Comparison of ENCODE assay signal across 8 cellular contexts in genomic region chr6:169752074-169752623, GRCh38. TPM values are rescaled to one million over a fixed set of nuclear protein-coding genes. Genes with fewer than 3 reads are reported as not detected.
A peak's percentile ranks its signal among the peaks of the same experiment; 100 is the strongest.
DNase-seq lines count a peak whose midpoint lies in the region; ATAC-seq, FAIRE-seq and TF ChIP-seq lines count a peak whose summit lies in the region.

No MANE protein-coding gene starts in this region.

- peaks cover 21% of the 10 kb centered on the region for H3K79me2 ChIP-seq in keratinocyte (ENCODE audit: control insufficient read depth, insufficient read depth, low read length)

- H3K4me3 ChIP-seq in adipocyte (ENCODE audit: low read length) (peak overlapping the region; percentile 98), keratinocyte (ENCODE audit: control insufficient read depth in 2 of 3, extremely low read depth in 1 of 3, insufficient read depth in 2 of 3, low read depth in 1 of 3, low read length in 3 of 3) (peak overlapping the region; percentile 53 to 88 (median 88))

- H3K9me3 ChIP-seq in adipocyte (ENCODE audit: control insufficient read depth, low read length) (no peaks in the 10 kb centered on the region), keratinocyte (ENCODE audit: control insufficient read depth, low read depth, low read length) (no peaks in the 10 kb centered on the region)

- H2AFZ ChIP-seq in keratinocyte (ENCODE audit: control insufficient read depth, low read length): peak overlapping the region; percentile 84

- H3K27me3 ChIP-seq in adipocyte (replicated peaks; ENCODE audit: control insufficient read depth, insufficient read depth, low read length): no peaks in the 10 kb centered on the region
- H3K27me3 ChIP-seq in keratinocyte (ENCODE audit: control insufficient read depth, extremely low read depth, insufficient read depth, low read length): no peaks in the 10 kb centered on the region

- no peak for DNase-seq in CD14-positive monocyte (ENCODE audit: low spot score)
- DNase-seq in adipocyte (ENCODE audit: low read depth): peak; percentile 26
- no peak for DNase-seq in keratinocyte (ENCODE audit: low read depth, low spot score)
- DNase-seq in substantia nigra (lab: John Stamatoyannopoulos, UW): peak in 1 of 49 donors; percentile 8
- no peak for DNase-seq in activated CD8-positive, alpha-beta memory T cell treated with anti-CD3 and anti-CD28 coated beads for 24 hours
- no peak for DNase-seq in NCI-H526 (lab: John Stamatoyannopoulos, UW)

- TF ChIP-seq CTCF in CD14-positive monocyte (IDR thresholded peaks at IDR 0.05): no peak
- TF ChIP-seq CTCF in keratinocyte (optimal IDR thresholded peaks at IDR 0.05 in 1 of 3, IDR thresholded peaks at IDR 0.05 in 1 of 3, conservative IDR thresholded peaks at IDR 0.05 in 1 of 3; ENCODE audit: extremely low read depth in 1 of 3, insufficient read depth in 2 of 3, low read length in 3 of 3): no peak

- FAIRE-seq in keratinocyte (lab: Jason Lieb, UNC): peak; percentile 59

- H3K36me3 Mint-ChIP-seq in CD14-positive monocyte: peaks cover 9 to 11% of the 10 kb centered on the region in 2 donors

- intact Hi-C loops in CD14-positive monocyte (cut with micrococcal nuclease): loop anchor here in 1 of 2 donors (2.0 to 5.0 kb wide), 2 partner anchors 50 to 803 kb away; partner anchors contain the start of genes C6orf120, TBP and WDR27

- H3K9ac ChIP-seq in adipocyte (ENCODE audit: low read length) (peak overlapping the region; percentile 97), keratinocyte (ENCODE audit: control insufficient read depth, extremely low read depth, insufficient read depth, low read length) (peak overlapping the region; percentile 94)

- peaks cover 0 to 2% (median under 1%) of the 10 kb centered on the region in 7 donors for H3K9me3 Mint-ChIP-seq in CD14-positive monocyte

- H3K27ac ChIP-seq in keratinocyte (ENCODE audit: control insufficient read depth, insufficient read depth, low read length): peak overlapping the region; percentile 90
- H3K27ac ChIP-seq in substantia nigra (ENCODE audit: low read depth, low read length, poor library complexity, severe bottlenecking): peak overlapping the region; percentile 94

- H3K4me1 ChIP-seq in adipocyte (ENCODE audit: control insufficient read depth, insufficient read depth, low read length): peaks cover 20% of the 10 kb centered on the region
- peaks cover 16% of the 10 kb centered on the region for H3K4me1 ChIP-seq in keratinocyte (ENCODE audit: control insufficient read depth, extremely low read depth, insufficient read depth, low read length)

- peaks cover 0 to 1% (median 0%) of the 10 kb centered on the region in 3 donors for H3K27me3 Mint-ChIP-seq in CD14-positive monocyte (ENCODE audit: low read depth in 3 of 3)

- H3K4me2 ChIP-seq in keratinocyte (ENCODE audit: control insufficient read depth, extremely low read depth, insufficient read depth, low read depth, low read length): peak overlapping the region; percentile 80

- H3K4me1 Mint-ChIP-seq in CD14-positive monocyte: peaks cover 26% of the 10 kb centered on the region

- H3K36me3 ChIP-seq in adipocyte (ENCODE audit: control insufficient read depth, insufficient read depth, low read length, severe bottlenecking) (peaks cover 7% of the 10 kb centered on the region), keratinocyte (ENCODE audit: control insufficient read depth in 2 of 2, extremely low read depth in 1 of 2, insufficient read depth in 2 of 2, low read length in 2 of 2) (peaks cover 0 to 2% of the 10 kb centered on the region in 2 experiments)

- H3K4me3 Mint-ChIP-seq in CD14-positive monocyte: peak overlapping the region; percentile 89 to 94

- ATAC-seq in HG03378 (IDR thresholded peaks at IDR 0.05; ENCODE audit: unreplicated experiment) (peak; percentile 7), GM21825 (IDR thresholded peaks at IDR 0.05; ENCODE audit: unreplicated experiment) (no peak)

- no peaks in the 10 kb centered on the region for H4K20me1 ChIP-seq in keratinocyte (ENCODE audit: control insufficient read depth, extremely low read depth, insufficient read depth, low read length)

- H3K9me1 ChIP-seq in keratinocyte (ENCODE audit: control insufficient read depth, extremely low read depth, insufficient read depth, low read length): no peaks in the 10 kb centered on the region

- peak overlapping the region; percentile 89 to 98 (median 96) for H3K27ac Mint-ChIP-seq in CD14-positive monocyte

- dilution Hi-C loops in keratinocyte (cut with MboI; ENCODE audit: extremely low pct_ligation_motif_present, low sequenced_read_pairs): no loop called here

RNA-seq across cellular contexts. Expression of gene ERMARD, which starts 0.7 kb away (rescaled TPM):
- polyA plus RNA-seq in CD14-positive monocyte (10 to 100 TPM; 10.6 to 11.2 TPM), keratinocyte (25.6 to 37.9 TPM (median 37.2 TPM) in 3 replicates)
- polyA plus RNA-seq in keratinocyte (2011; ENCODE audit: low read depth): 22.5 TPM
- polyA plus RNA-seq in keratinocyte (2011; cell fraction: cytosol; rRNA removed): 19.5 TPM in 2 replicates
- polyA plus RNA-seq in keratinocyte (2011; cell fraction: nucleus; rRNA removed): 82.1 and 88.6 TPM in 2 replicates
- polyA plus RNA-seq in keratinocyte (2012; ENCODE audit: low replicate concordance): 17.9 and 23.1 TPM in 2 replicates
- polyA minus RNA-seq in keratinocyte: 16.1 to 44.5 TPM (median 16.6 TPM) in 3 replicates
- 11.9 TPM for polyA minus RNA-seq in keratinocyte (2011; cell fraction: cytosol; rRNA and poly(A)+ RNA removed)
- 11.4 and 19.5 TPM in 2 replicates for polyA minus RNA-seq in keratinocyte (2011; cell fraction: nucleus; rRNA and poly(A)+ RNA removed)

RNA-seq across cellular contexts. Expression of gene DYNLT2, which starts 0.8 kb away (rescaled TPM):
- under 1 TPM; 0.19 to 0.86 TPM for polyA plus RNA-seq in CD14-positive monocyte
- 0.17 to 0.58 TPM (median 0.21 TPM) in 3 replicates for polyA plus RNA-seq in keratinocyte
- 0.91 TPM for polyA plus RNA-seq in keratinocyte (2011; ENCODE audit: low read depth)
- polyA plus RNA-seq in keratinocyte (2011; cell fraction: cytosol; rRNA removed): 0.06 TPM in 1 of 2 replicates, not detected in the other
- 0.36 and 0.59 TPM in 2 replicates for polyA plus RNA-seq in keratinocyte (2011; cell fraction: nucleus; rRNA removed)
- polyA plus RNA-seq in keratinocyte (2012; ENCODE audit: low replicate concordance): 0.23 and 0.92 TPM in 2 replicates
- polyA minus RNA-seq in keratinocyte: 0.22 TPM in 1 of 3 replicates, not detected in the others
- polyA minus RNA-seq in keratinocyte (2011; cell fraction: cytosol; rRNA and poly(A)+ RNA removed): not detected
- not detected in 2 replicates for polyA minus RNA-seq in keratinocyte (2011; cell fraction: nucleus; rRNA and poly(A)+ RNA removed)

RNA-seq across cellular contexts. Expression of gene PHF10, which starts 27.8 kb away (rescaled TPM):
- polyA plus RNA-seq in CD14-positive monocyte (1 to 10 TPM; 7.3 to 8.1 TPM), keratinocyte (5.9 to 14.5 TPM (median 13.4 TPM) in 3 replicates)
- 14.1 TPM for polyA plus RNA-seq in keratinocyte (2011; ENCODE audit: low read depth)
- polyA plus RNA-seq in keratinocyte (2011; cell fraction: cytosol; rRNA removed): 6.2 and 14.0 TPM in 2 replicates
- 18.2 and 20.3 TPM in 2 replicates for polyA plus RNA-seq in keratinocyte (2011; cell fraction: nucleus; rRNA removed)
- 14.3 and 16.6 TPM in 2 replicates for polyA plus RNA-seq in keratinocyte (2012; ENCODE audit: low replicate concordance)
- 1.8 to 11.0 TPM (median 2.5 TPM) in 3 replicates for polyA minus RNA-seq in keratinocyte
- 3.6 TPM for polyA minus RNA-seq in keratinocyte (2011; cell fraction: cytosol; rRNA and poly(A)+ RNA removed)
- 3.3 and 6.0 TPM in 2 replicates for polyA minus RNA-seq in keratinocyte (2011; cell fraction: nucleus; rRNA and poly(A)+ RNA removed)

RNA-seq across cellular contexts. Expression of gene C6orf120, which starts 50.2 kb away (rescaled TPM):
- polyA plus RNA-seq in CD14-positive monocyte (10 to 100 TPM; 28.5 to 31.4 TPM), keratinocyte (12.1 to 18.1 TPM (median 14.9 TPM) in 3 replicates)
- polyA plus RNA-seq in keratinocyte (2011; ENCODE audit: low read depth): 4.5 TPM
- 10.1 and 14.9 TPM in 2 replicates for polyA plus RNA-seq in keratinocyte (2011; cell fraction: cytosol; rRNA removed)
- polyA plus RNA-seq in keratinocyte (2011; cell fraction: nucleus; rRNA removed): 13.5 and 14.4 TPM in 2 replicates
- 10.5 and 16.9 TPM in 2 replicates for polyA plus RNA-seq in keratinocyte (2012; ENCODE audit: low replicate concordance)
- polyA minus RNA-seq in keratinocyte: 2.3 to 10.2 TPM (median 6.5 TPM) in 3 replicates
- polyA minus RNA-seq in keratinocyte (2011; cell fraction: cytosol; rRNA and poly(A)+ RNA removed): 18.4 TPM
- 8.4 and 11.4 TPM in 2 replicates for polyA minus RNA-seq in keratinocyte (2011; cell fraction: nucleus; rRNA and poly(A)+ RNA removed)

RNA-seq across cellular contexts. Expression of gene WDR27, which starts 50.3 kb away (rescaled TPM):
- polyA plus RNA-seq in CD14-positive monocyte: 1 to 10 TPM in 1 of 2 donors, under 1 TPM in 1; 0.95 to 2.0 TPM
- polyA plus RNA-seq in keratinocyte: 9.3 to 20.5 TPM (median 17.8 TPM) in 3 replicates
- 5.8 TPM for polyA plus RNA-seq in keratinocyte (2011; ENCODE audit: low read depth)
- polyA plus RNA-seq in keratinocyte (2011; cell fraction: cytosol; rRNA removed): 4.5 and 5.2 TPM in 2 replicates
- 84.5 and 97.4 TPM in 2 replicates for polyA plus RNA-seq in keratinocyte (2011; cell fraction: nucleus; rRNA removed)
- polyA plus RNA-seq in keratinocyte (2012; ENCODE audit: low replicate concordance): 7.0 and 11.0 TPM in 2 replicates
- 7.7 to 30.2 TPM (median 17.3 TPM) in 3 replicates for polyA minus RNA-seq in keratinocyte
- polyA minus RNA-seq in keratinocyte (2011; cell fraction: cytosol; rRNA and poly(A)+ RNA removed): 15.2 TPM
- polyA minus RNA-seq in keratinocyte (2011; cell fraction: nucleus; rRNA and poly(A)+ RNA removed): 43.4 and 68.7 TPM in 2 replicates
